Comparison of ENCODE assay signal across 8 cellular contexts in genomic region chr11:6438979-6439571, GRCh38. TPM values are rescaled to one million over a fixed set of nuclear protein-coding genes. Genes with fewer than 3 reads are reported as not detected.
DNase-seq lines count a peak whose midpoint lies in the region; ATAC-seq and TF ChIP-seq lines count a peak whose summit lies in the region.

No MANE protein-coding gene starts in this region.

- no peak overlapping the region for H3K4me3 Mint-ChIP-seq in GM23338

- H3K4me3 ChIP-seq in BJ (ENCODE audit: low read depth, low read length) (no peak overlapping the region), GM23338 (no peak overlapping the region), foreskin fibroblast (ENCODE audit: low read depth in 1 of 2, low read length in 2 of 2) (no peak overlapping the region), osteoblast (ENCODE audit: insufficient read depth, low read length) (no peak overlapping the region)

- H3K27ac Mint-ChIP-seq in GM23338: no peak overlapping the region

- H3K9me3 Mint-ChIP-seq in GM23338: no peaks in the 10 kb centered on the region

- H3K4me2 ChIP-seq in GM23338 (no peak overlapping the region), osteoblast (ENCODE audit: insufficient read depth, low read length) (no peak overlapping the region)

- no peaks in the 10 kb centered on the region for H3K79me2 ChIP-seq in GM23338 (replicated peaks; ENCODE audit: insufficient read depth)
- H3K79me2 ChIP-seq in osteoblast (ENCODE audit: insufficient read depth, low read length): no peaks in the 10 kb centered on the region

- H3K4me1 ChIP-seq in GM23338 (ENCODE audit: insufficient read depth) (no peaks in the 10 kb centered on the region), osteoblast (ENCODE audit: insufficient read depth, low read length) (no peaks in the 10 kb centered on the region)

- no peaks in the 10 kb centered on the region for H3K36me3 Mint-ChIP-seq in GM23338 (ENCODE audit: low read depth)

- no peaks in the 10 kb centered on the region for H4K20me1 ChIP-seq in GM23338 (replicated peaks; ENCODE audit: insufficient read depth)
- no peaks in the 10 kb centered on the region for H4K20me1 ChIP-seq in osteoblast (ENCODE audit: insufficient read depth, low read length)

- no peaks in the 10 kb centered on the region for H3F3A ChIP-seq in GM23338 (replicated peaks; ENCODE audit: low read depth)

- H3K27ac ChIP-seq in GM23338 (ENCODE audit: low read depth): no peak overlapping the region
- no peak overlapping the region for H3K27ac ChIP-seq in osteoblast (ENCODE audit: low read depth, low read length)

- no peaks in the 10 kb centered on the region for H3K9me2 ChIP-seq in GM23338 (ENCODE audit: insufficient read depth)

- DNase-seq in BJ (ENCODE audit: low read depth) (no peak), GM23338 (ENCODE audit: low spot score) (peak; percentile 84), NCI-H510A treated with DMSO at 0.1 percent for 48 hours (lab: John Stamatoyannopoulos, UW) (peak; percentile 9), foreskin fibroblast (peak; percentile 37 to 72), osteoblast (ENCODE audit: insufficient read length, low spot score, missing footprints) (no peak)
- DNase-seq in activated T-cell treated with anti-CD3 and anti-CD28 coated beads, Interleukin-2, amount 50 U/mL, for 1 hour: peak; percentile 32

- H3K27me3 ChIP-seq in BJ (ENCODE audit: control insufficient read depth, insufficient read depth, low read length) (no peaks in the 10 kb centered on the region), GM23338 (ENCODE audit: insufficient read depth) (no peaks in the 10 kb centered on the region), osteoblast (ENCODE audit: insufficient read depth, low read length) (no peaks in the 10 kb centered on the region)

- ATAC-seq in GM23338 (peak; percentile 78), GM19023 (IDR thresholded peaks at IDR 0.05; ENCODE audit: unreplicated experiment) (no peak), GM19395 (IDR thresholded peaks at IDR 0.05; ENCODE audit: unreplicated experiment) (no peak)

- H3K27me3 Mint-ChIP-seq in GM23338 (ENCODE audit: insufficient read depth, low read depth, poor library complexity): no peaks in the 10 kb centered on the region

- no peaks in the 10 kb centered on the region for H3K4me1 Mint-ChIP-seq in GM23338

- CTCF ChIA-PET in BJ (lab: Yijun Ruan, JAX): interaction anchor here (0.6 to 13.5 kb wide), 24 partner anchors 9 to 1270 kb away, joined by 3 to 376 read pairs (median 6); partner anchors contain the start of genes APBB1, MRPL17, SMPD1 and TAF10

- POLR2A ChIA-PET in BJ (lab: Charles Lee): no interaction called here

- TF ChIP-seq CTCF in BJ (IDR thresholded peaks at IDR 0.05; ENCODE audit: insufficient read depth, low read depth, low read length) (peak; percentile 81), GM23338 (conservative IDR thresholded peaks at IDR 0.05; ENCODE audit: low read depth in 2 of 2) (peak; percentile 76 to 89), foreskin fibroblast (IDR thresholded peaks at IDR 0.05; ENCODE audit: low read depth, low read length) (peak; percentile 85), osteoblast (IDR thresholded peaks at IDR 0.05; ENCODE audit: extremely low read depth, low read depth, low read length) (peak; percentile 80)

- H3K9me3 ChIP-seq in osteoblast (ENCODE audit: low read depth, low read length): no peaks in the 10 kb centered on the region

- H2AFZ ChIP-seq in GM23338 (peak overlapping the region; percentile 89), osteoblast (ENCODE audit: low read length) (no peak overlapping the region)

- H3K36me3 ChIP-seq in BJ (ENCODE audit: control insufficient read depth, insufficient read depth, low read length) (no peaks in the 10 kb centered on the region), GM23338 (ENCODE audit: insufficient read depth) (no peaks in the 10 kb centered on the region), osteoblast (ENCODE audit: insufficient read depth, low read length) (no peaks in the 10 kb centered on the region)

TF ChIP-seq in GM23338, 12 proteins besides CTCF, POLR2A, EP300 and RAD21 (continues in another document):
- no peak for TF ChIP-seq EZH2phosphoT487 (IDR thresholded peaks at IDR 0.05; ENCODE audit: unreplicated experiment)
- no peak for TF ChIP-seq EZH2 (IDR thresholded peaks at IDR 0.05; ENCODE audit: low read depth, unreplicated experiment)
- TF ChIP-seq POLR2AphosphoS5 (IDR thresholded peaks at IDR 0.05; ENCODE audit: low read depth): no peak

RNA-seq across cellular contexts. Expression of gene HPX, which starts 1.7 kb away (rescaled TPM):
- 0.82 and 0.87 TPM in 2 replicates for polyA plus RNA-seq in BJ (2011; rRNA removed)
- 1.8 and 2.0 TPM in 2 replicates for polyA minus RNA-seq in BJ (2011; rRNA and poly(A)+ RNA removed)
- total RNA-seq in GM23338 (2014; rRNA removed; shearing (Covaris generic)): 0.50 and 0.63 TPM in 2 replicates
- polyA plus RNA-seq in GM23338 (2016; fragmentation: Nextera tagmentation; extraction: Ambion mirVana): 0.47 and 0.71 TPM in 2 replicates
- total RNA-seq in osteoblast: 0.59 and 1.1 TPM in 2 replicates

RNA-seq across cellular contexts. Expression of gene APBB1, which starts 20.2 kb away (rescaled TPM):
- 39.5 and 62.5 TPM in 2 replicates for polyA plus RNA-seq in BJ (2011; rRNA removed)
- 43.4 and 61.6 TPM in 2 replicates for polyA minus RNA-seq in BJ (2011; rRNA and poly(A)+ RNA removed)
- 24.7 and 26.6 TPM in 2 replicates for total RNA-seq in GM23338 (2014; rRNA removed; shearing (Covaris generic))
- polyA plus RNA-seq in GM23338 (2016; fragmentation: Nextera tagmentation; extraction: Ambion mirVana): 10.6 and 12.1 TPM in 2 replicates
- 40.7 and 45.6 TPM in 2 replicates for total RNA-seq in osteoblast

RNA-seq across cellular contexts. Expression of gene TRIM3, which starts 34.7 kb away (rescaled TPM):
- polyA plus RNA-seq in BJ (2011; rRNA removed) (8.2 and 10.4 TPM in 2 replicates), GM23338 (2016; fragmentation: Nextera tagmentation; extraction: Ambion mirVana) (7.3 and 7.9 TPM in 2 replicates)
- polyA minus RNA-seq in BJ (2011; rRNA and poly(A)+ RNA removed): 8.8 and 12.8 TPM in 2 replicates
- 15.0 and 21.1 TPM in 2 replicates for total RNA-seq in GM23338 (2014; rRNA removed; shearing (Covaris generic))
- total RNA-seq in osteoblast: 25.3 and 36.2 TPM in 2 replicates

RNA-seq across cellular contexts. Expression of gene ARFIP2, which starts 42.1 kb away (rescaled TPM):
- 86.5 and 103 TPM in 2 replicates for polyA plus RNA-seq in BJ (2011; rRNA removed)
- 31.6 and 41.8 TPM in 2 replicates for polyA minus RNA-seq in BJ (2011; rRNA and poly(A)+ RNA removed)
- 61.5 and 65.4 TPM in 2 replicates for total RNA-seq in GM23338 (2014; rRNA removed; shearing (Covaris generic))
- 34.8 and 35.4 TPM in 2 replicates for polyA plus RNA-seq in GM23338 (2016; fragmentation: Nextera tagmentation; extraction: Ambion mirVana)
- 74.3 and 79.3 TPM in 2 replicates for total RNA-seq in osteoblast

RNA-seq across cellular contexts. Expression of gene TIMM10B, which starts 42.2 kb away (rescaled TPM):
- polyA plus RNA-seq in BJ (2011; rRNA removed) (29.4 and 32.5 TPM in 2 replicates), GM23338 (2016; fragmentation: Nextera tagmentation; extraction: Ambion mirVana) (25.0 and 30.8 TPM in 2 replicates)
- 10.8 and 25.8 TPM in 2 replicates for polyA minus RNA-seq in BJ (2011; rRNA and poly(A)+ RNA removed)
- total RNA-seq in GM23338 (2014; rRNA removed; shearing (Covaris generic)): 54.2 and 76.4 TPM in 2 replicates
- 52.7 and 55.4 TPM in 2 replicates for total RNA-seq in osteoblast

Comparison
In these comparisons a context has a peak if more than half of its experiments do, and no peak if none do; other contexts are left out.
1. DNase-seq: peak in GM23338 (single experiment), NCI-H510A treated with DMSO at 0.1 percent for 48 hours (single experiment), activated T-cell treated with anti-CD3 and anti-CD28 coated beads, Interleukin-2, amount 50 U/mL, for 1 hour (single experiment) and foreskin fibroblast (2 of 2); none in BJ (single experiment) and osteoblast (single experiment).
2. Peak in every context shown above with its lines, with median percentiles within 50 percentile points of each other: CTCF ChIP-seq.